In the genomic region with DNA sequence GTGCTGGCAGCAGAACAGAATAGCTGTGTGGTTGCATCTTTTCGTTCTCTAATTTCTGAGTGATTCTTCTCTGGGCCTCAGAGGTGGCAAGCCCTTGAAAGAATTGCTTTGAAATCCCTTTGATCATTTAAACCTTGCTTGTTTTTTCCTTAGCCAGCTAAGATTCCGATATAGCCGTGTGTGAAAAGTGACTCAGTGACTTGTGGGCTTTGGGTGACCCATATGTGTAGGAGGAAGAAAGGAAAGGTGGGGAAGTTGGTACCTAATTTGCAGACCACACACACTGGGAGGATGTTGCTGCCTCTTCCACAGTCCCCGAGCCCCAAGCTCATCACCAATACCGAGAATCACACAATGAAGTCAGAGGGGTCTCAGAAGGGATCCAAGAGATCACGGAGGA, we compare ENCODE assay signal across 23 cellular contexts. TPM values are rescaled to one million over a fixed set of nuclear protein-coding genes. Genes with fewer than 3 reads are reported as not detected.
DNase-seq lines count a peak whose midpoint lies in the region; ATAC-seq and TF ChIP-seq lines count a peak whose summit lies in the region.
"Had no signal": no experiment of that assay in that cellular context is flagged by ENCODE, and none has a peak within 500 bp of the region (broad histone marks: within the 10 kb centered on the region; RNA-seq: fewer than 3 reads in every experiment).

No MANE protein-coding gene starts in this region.

- H3K36me3 Mint-ChIP-seq in activated CD4-positive, alpha-beta memory T cell treated with anti-CD3 and anti-CD28 coated beads, Interleukin-2, amount 10 ng/mL, durations not matched to agents 7 days and 5 days (ENCODE audit: low read depth) = no peaks in the 10 kb centered on the region
- peaks cover 4% of the 10 kb centered on the region for H3K36me3 Mint-ChIP-seq in activated naive CD8-positive, alpha-beta T cell treated with anti-CD3 and anti-CD28 coated beads for 36 hours

- no peaks in the 10 kb centered on the region for H3K4me1 ChIP-seq in Peyer's patch
- H3K4me1 ChIP-seq: BLaER1 treated with 17β-estradiol and CSF1 and Interleukin-3, amounts not matched to agents 10 nM and 100 nM; foreskin keratinocyte; prostate gland; thyroid gland had no signal

- ATAC-seq in HG02884 (IDR thresholded peaks at IDR 0.05; ENCODE audit: unreplicated experiment) = no peak
- ATAC-seq: foreskin keratinocyte, PC-3 had no signal

- H3K27ac ChIP-seq in Peyer's patch (no peak overlapping the region), caudate nucleus (ENCODE audit: low read depth, low read length) (no peak overlapping the region)
- H3K27ac ChIP-seq: BLaER1 treated with 17β-estradiol and CSF1 and Interleukin-3, amounts not matched to agents 10 nM and 100 nM; foreskin keratinocyte; prostate gland; thyroid gland; VCaP had no signal

- no peak overlapping the region for H3K4me3 ChIP-seq in Peyer's patch
- H3K4me3 ChIP-seq: BLaER1 treated with 17β-estradiol and CSF1 and Interleukin-3, amounts not matched to agents 10 nM and 100 nM; prostate gland; thyroid gland had no signal

- H3K36me3 ChIP-seq in Peyer's patch = no peaks in the 10 kb centered on the region
- H3K36me3 ChIP-seq: BLaER1 treated with 17β-estradiol and CSF1 and Interleukin-3, amounts not matched to agents 10 nM and 100 nM; prostate gland; thyroid gland had no signal

- H3K4me1 Mint-ChIP-seq in activated CD4-positive, alpha-beta memory T cell treated with anti-CD3 and anti-CD28 coated beads, Interleukin-2, amount 10 ng/mL, durations not matched to agents 7 days and 5 days = peaks cover 25% of the 10 kb centered on the region
- H3K4me1 Mint-ChIP-seq in activated naive CD8-positive, alpha-beta T cell treated with anti-CD3 and anti-CD28 coated beads for 36 hours = peaks cover 28% of the 10 kb centered on the region
- H3K4me1 Mint-ChIP-seq: neural crest cell had no signal

- CTCF ChIA-PET in activated CD4-positive, alpha-beta memory T cell treated with anti-CD3 and anti-CD28 coated beads, Interleukin-2, amount 10 ng/mL, durations not matched to agents 7 days and 5 days (lab: Charles Lee) = interaction anchor here (0.7 kb wide), 1 partner anchor 11 kb away, joined by 3 read pairs; no protein-coding TSS in a partner anchor

- DNase-seq in activated CD4-positive, alpha-beta T cell treated with anti-CD3 and anti-CD28 coated beads, Interleukin-2, amount 50 U/mL, for 48 hours = peak; percentile 53 to 67
- DNase-seq in activated CD4-positive, alpha-beta T cell treated with anti-CD3 and anti-CD28 coated beads for 1 hour = no peak
- no peak for DNase-seq in activated CD4-positive, alpha-beta memory T cell treated with anti-CD3 and anti-CD28 coated beads, Interleukin-2, amount 10 ng/mL, durations not matched to agents 7 days and 5 days
- DNase-seq in activated naive CD8-positive, alpha-beta T cell treated with anti-CD3 and anti-CD28 coated beads for 36 hours = peak; percentile 72
- peak; percentile 47 to 54 for DNase-seq in stimulated activated CD8-positive, alpha-beta memory T cell treated with anti-CD3 and anti-CD28 coated beads, Interleukin-15, amount 100 ng/mL, for 48 hours (ENCODE audit: low read depth in 2 of 2)
- no peak for DNase-seq in Peyer's patch
- DNase-seq in caudate nucleus (lab: John Stamatoyannopoulos, UW) = no peak
- DNase-seq: activated effector memory CD4-positive, alpha-beta T cell treated with Interleukin-2 at 50 U/mL for 16 hours; EL; erythroblast; hippocampal formation; Kasumi-1; PC-3; SIG-M5 had no signal

- H3K9me3 Mint-ChIP-seq in activated CD4-positive, alpha-beta memory T cell treated with anti-CD3 and anti-CD28 coated beads, Interleukin-2, amount 10 ng/mL, durations not matched to agents 7 days and 5 days = peaks cover 2% of the 10 kb centered on the region
- H3K9me3 Mint-ChIP-seq in activated naive CD8-positive, alpha-beta T cell treated with anti-CD3 and anti-CD28 coated beads for 36 hours = peaks cover 4% of the 10 kb centered on the region
- H3K9me3 Mint-ChIP-seq: neural crest cell had no signal

- H3K27me3 ChIP-seq in Peyer's patch = no peaks in the 10 kb centered on the region
- H3K27me3 ChIP-seq: BLaER1 treated with 17β-estradiol and CSF1 and Interleukin-3, amounts not matched to agents 10 nM and 100 nM; thyroid gland had no signal

- peak overlapping the region; percentile 1 for H3K27ac Mint-ChIP-seq in activated CD4-positive, alpha-beta memory T cell treated with anti-CD3 and anti-CD28 coated beads, Interleukin-2, amount 10 ng/mL, durations not matched to agents 7 days and 5 days
- H3K27ac Mint-ChIP-seq in activated naive CD8-positive, alpha-beta T cell treated with anti-CD3 and anti-CD28 coated beads for 36 hours = peak overlapping the region; percentile 50
- H3K27ac Mint-ChIP-seq: T-helper 1 cell treated with Interleukin-12 subunit alpha and Interleukin-12 subunit beta and Interleukin-4 antibody, amounts not matched to agents 30 μg/mL and 1 μg/mL, for 36 hours had no signal

- H3K4me3 Mint-ChIP-seq in activated CD4-positive, alpha-beta memory T cell treated with anti-CD3 and anti-CD28 coated beads, Interleukin-2, amount 10 ng/mL, durations not matched to agents 7 days and 5 days = no peak overlapping the region
- H3K4me3 Mint-ChIP-seq in activated naive CD8-positive, alpha-beta T cell treated with anti-CD3 and anti-CD28 coated beads for 36 hours = no peak overlapping the region
- H3K4me3 Mint-ChIP-seq: neural crest cell; T-helper 1 cell treated with Interleukin-12 subunit alpha and Interleukin-12 subunit beta and Interleukin-4 antibody, amounts not matched to agents 30 μg/mL and 1 μg/mL, for 36 hours had no signal

- H3K9me3 ChIP-seq in Peyer's patch = no peaks in the 10 kb centered on the region
- H3K9me3 ChIP-seq: prostate gland, thyroid gland had no signal

- POLR2A ChIA-PET in activated CD4-positive, alpha-beta memory T cell treated with anti-CD3 and anti-CD28 coated beads, Interleukin-2, amount 10 ng/mL, durations not matched to agents 7 days and 5 days (lab: Charles Lee) = no interaction called here

- TF ChIP-seq CTCF in Peyer's patch (IDR thresholded peaks at IDR 0.05) = no peak

- TF ChIP-seq POLR2A in Peyer's patch (IDR thresholded peaks at IDR 0.05) = no peak

- peaks cover 19% of the 10 kb centered on the region for H3K27me3 Mint-ChIP-seq in activated CD4-positive, alpha-beta memory T cell treated with anti-CD3 and anti-CD28 coated beads, Interleukin-2, amount 10 ng/mL, durations not matched to agents 7 days and 5 days
- peaks cover 45% of the 10 kb centered on the region for H3K27me3 Mint-ChIP-seq in activated naive CD8-positive, alpha-beta T cell treated with anti-CD3 and anti-CD28 coated beads for 36 hours

RNA-seq across cellular contexts. Expression of a gene that starts 18.8 kb away (rescaled TPM):
- not detected for total RNA-seq in activated CD4-positive, alpha-beta memory T cell treated with anti-CD3 and anti-CD28 coated beads, Interleukin-2, amount 10 ng/mL, durations not matched to agents 7 days and 5 days
- total RNA-seq in activated naive CD8-positive, alpha-beta T cell treated with anti-CD3 and anti-CD28 coated beads for 36 hours = under 1 TPM; 0.06 to 0.08 TPM
- total RNA-seq in Peyer's patch = 1 to 10 TPM in 1 of 4 donors, under 1 TPM in 2, not detected in 1; 0.18 to 1.7 (median 0.54) TPM
- total RNA-seq: astrocyte, PC-3 had no signal

Comparison
In these comparisons a context has a peak if more than half of its experiments do, and no peak if none do; other contexts are left out.
1. DNase-seq: peak in activated CD4-positive, alpha-beta T cell treated with anti-CD3 and anti-CD28 coated beads, Interleukin-2, amount 50 U/mL, for 48 hours (2 of 2), activated naive CD8-positive, alpha-beta T cell treated with anti-CD3 and anti-CD28 coated beads for 36 hours (single experiment) and stimulated activated CD8-positive, alpha-beta memory T cell treated with anti-CD3 and anti-CD28 coated beads, Interleukin-15, amount 100 ng/mL, for 48 hours (2 of 2); none in activated CD4-positive, alpha-beta T cell treated with anti-CD3 and anti-CD28 coated beads for 1 hour (single experiment), activated CD4-positive, alpha-beta memory T cell treated with anti-CD3 and anti-CD28 coated beads, Interleukin-2, amount 10 ng/mL, durations not matched to agents 7 days and 5 days (single experiment), Peyer's patch (0 of 3) and caudate nucleus (0 of 61).